ENCODE assay signal across 30 cellular contexts in genomic region chr18:11247381-11247970, GRCh38.
"Had no signal": no experiment of that assay in that cellular context is flagged by ENCODE, and none has a peak within 500 bp of the region (broad histone marks: within the 10 kb centered on the region; RNA-seq: fewer than 3 reads in every experiment).

No MANE protein-coding gene starts in this region.

- H3K27ac Mint-ChIP-seq: activated B cell treated with CpG ODN at 0.5 μM for 24 hours; activated CD8-positive, alpha-beta memory T cell treated with anti-CD3 and anti-CD28 coated beads, Interleukin-2, amount 10 ng/mL, durations not matched to agents 7 days and 5 days; activated CD8-positive, alpha-beta T cell treated with anti-CD3 and anti-CD28 coated beads, Interleukin-2, amount 10 ng/mL, durations not matched to agents 7 days and 5 days; activated naive CD4-positive, alpha-beta T cell treated with anti-CD3 and anti-CD28 coated beads, Interleukin-2, amount 50 U/mL, for 72 hours; activated T-helper 2 cell treated with anti-CD3 and anti-CD28 coated beads, Interferon-gamma antibody, Interleukin-2, Interleukin-4, amounts not matched to agents 10 μg/mL and 5 μg/mL and 100 μg/mL, durations not matched to agents 14 hours and 24 hours and 36 hours; nephron; progenitor cell of endocrine pancreas; stimulated activated naive B cell treated with anti-CD40 and anti-IgM and Interleukin-4, amounts not matched to agents 10 μg/mL and 1 μg/mL and 100 μg/mL, for 72 hours had no signal

- H3K4me3 Mint-ChIP-seq: activated B cell treated with CpG ODN at 0.5 μM for 24 hours; activated CD8-positive, alpha-beta memory T cell treated with anti-CD3 and anti-CD28 coated beads, Interleukin-2, amount 10 ng/mL, durations not matched to agents 7 days and 5 days; activated CD8-positive, alpha-beta T cell treated with anti-CD3 and anti-CD28 coated beads, Interleukin-2, amount 10 ng/mL, durations not matched to agents 7 days and 5 days; nephron; stimulated activated naive B cell treated with anti-CD40 and anti-IgM and Interleukin-4, amounts not matched to agents 10 μg/mL and 1 μg/mL and 100 μg/mL, for 72 hours had no signal

- DNase-seq: activated B cell treated with CpG ODN at 0.5 μM for 24 hours; activated CD8-positive, alpha-beta memory T cell treated with anti-CD3 and anti-CD28 coated beads, Interleukin-2, amount 10 ng/mL, durations not matched to agents 7 days and 5 days; activated CD8-positive, alpha-beta T cell treated with anti-CD3 and anti-CD28 coated beads, Interleukin-2, amount 10 ng/mL, durations not matched to agents 7 days and 5 days; activated T-cell treated with anti-CD3 and anti-CD28 coated beads, Interleukin-2, amount 50 U/mL, for 48 hours; cerebellar nuclear complex; colonic mucosa; effector CD8-positive, alpha-beta T cell; esophagus squamous epithelium; left lung; lower lobe of right lung; mesendoderm; ovary; stimulated activated CD4-positive, alpha-beta T cell treated with anti-CD3 and anti-CD28 coated beads, Interleukin-1b, Interleukin-23, amount 100 ng/mL, for 48 hours; stimulated activated CD4-positive, alpha-beta T cell treated with anti-CD3 and anti-CD28 coated beads, Interleukin-4, amount 100 ng/mL, for 4 hours; stimulated activated CD8-positive, alpha-beta memory T cell treated with anti-CD3 and anti-CD28 coated beads, Interleukin-4, amount 100 ng/mL, for 48 hours; stimulated activated naive B cell treated with anti-CD40 and anti-IgM and Interleukin-4, amounts not matched to agents 10 μg/mL and 1 μg/mL and 100 μg/mL, for 72 hours had no signal

- H3K4me1 Mint-ChIP-seq: activated B cell treated with CpG ODN at 0.5 μM for 24 hours; activated CD8-positive, alpha-beta memory T cell treated with anti-CD3 and anti-CD28 coated beads, Interleukin-2, amount 10 ng/mL, durations not matched to agents 7 days and 5 days; stimulated activated naive B cell treated with anti-CD40 and anti-IgM and Interleukin-4, amounts not matched to agents 10 μg/mL and 1 μg/mL and 100 μg/mL, for 72 hours had no signal

- FAIRE-seq: endometrium, frontal cortex, islet of Langerhans had no signal

- ATAC-seq: activated CD8-positive, alpha-beta memory T cell treated with anti-CD3 and anti-CD28 coated beads, Interleukin-2, amount 10 ng/mL, durations not matched to agents 7 days and 5 days; activated CD8-positive, alpha-beta T cell treated with anti-CD3 and anti-CD28 coated beads, Interleukin-2, amount 10 ng/mL, durations not matched to agents 7 days and 5 days; activated naive CD4-positive, alpha-beta T cell treated with anti-CD3 and anti-CD28 coated beads, Interleukin-2, amount 50 U/mL, for 72 hours; body of pancreas; left lung; stimulated activated naive B cell treated with anti-CD40 and anti-IgM and Interleukin-4, amounts not matched to agents 10 μg/mL and 1 μg/mL and 100 μg/mL, for 72 hours had no signal

- H3K27me3 Mint-ChIP-seq: activated B cell treated with CpG ODN at 0.5 μM for 24 hours; activated CD8-positive, alpha-beta memory T cell treated with anti-CD3 and anti-CD28 coated beads, Interleukin-2, amount 10 ng/mL, durations not matched to agents 7 days and 5 days; stimulated activated naive B cell treated with anti-CD40 and anti-IgM and Interleukin-4, amounts not matched to agents 10 μg/mL and 1 μg/mL and 100 μg/mL, for 72 hours had no signal

- H3K27ac ChIP-seq: body of pancreas, cardiac muscle cell, colonic mucosa, epithelial cell of prostate, esophagus squamous epithelium, lower lobe of right lung, neutrophil, ovary, tibial nerve, vagina had no signal

- H3K9me3 Mint-ChIP-seq: activated B cell treated with CpG ODN at 0.5 μM for 24 hours, nephron had no signal

- H3K36me3 ChIP-seq: cardiac muscle cell, colonic mucosa, esophagus squamous epithelium, left lung, lower lobe of right lung, neutrophil, ovary, tibial nerve, vagina had no signal

- H3K9me3 ChIP-seq: body of pancreas, colonic mucosa, esophagus squamous epithelium, left lung, lower lobe of right lung, neutrophil, ovary, tibial nerve, vagina had no signal

- H3K4me2 ChIP-seq: smooth muscle cell had no signal

- H3K4me3 ChIP-seq: body of pancreas, cardiac muscle cell, colonic mucosa, esophagus squamous epithelium, left lung, lower lobe of right lung, ovary, smooth muscle cell, tibial nerve, vagina had no signal

- H3K36me3 Mint-ChIP-seq: activated CD8-positive, alpha-beta memory T cell treated with anti-CD3 and anti-CD28 coated beads, Interleukin-2, amount 10 ng/mL, durations not matched to agents 7 days and 5 days; activated naive CD4-positive, alpha-beta T cell treated with anti-CD3 and anti-CD28 coated beads, Interleukin-2, amount 50 U/mL, for 72 hours; stimulated activated naive B cell treated with anti-CD40 and anti-IgM and Interleukin-4, amounts not matched to agents 10 μg/mL and 1 μg/mL and 100 μg/mL, for 72 hours had no signal

- H3K27me3 ChIP-seq: body of pancreas, cardiac muscle cell, colonic mucosa, esophagus squamous epithelium, left lung, neutrophil, ovary, tibial nerve, vagina had no signal

- H3K4me1 ChIP-seq: body of pancreas, colonic mucosa, esophagus squamous epithelium, left lung, lower lobe of right lung, vagina had no signal
